Comparison of ENCODE assay signal across 8 cellular contexts in the genomic region with DNA sequence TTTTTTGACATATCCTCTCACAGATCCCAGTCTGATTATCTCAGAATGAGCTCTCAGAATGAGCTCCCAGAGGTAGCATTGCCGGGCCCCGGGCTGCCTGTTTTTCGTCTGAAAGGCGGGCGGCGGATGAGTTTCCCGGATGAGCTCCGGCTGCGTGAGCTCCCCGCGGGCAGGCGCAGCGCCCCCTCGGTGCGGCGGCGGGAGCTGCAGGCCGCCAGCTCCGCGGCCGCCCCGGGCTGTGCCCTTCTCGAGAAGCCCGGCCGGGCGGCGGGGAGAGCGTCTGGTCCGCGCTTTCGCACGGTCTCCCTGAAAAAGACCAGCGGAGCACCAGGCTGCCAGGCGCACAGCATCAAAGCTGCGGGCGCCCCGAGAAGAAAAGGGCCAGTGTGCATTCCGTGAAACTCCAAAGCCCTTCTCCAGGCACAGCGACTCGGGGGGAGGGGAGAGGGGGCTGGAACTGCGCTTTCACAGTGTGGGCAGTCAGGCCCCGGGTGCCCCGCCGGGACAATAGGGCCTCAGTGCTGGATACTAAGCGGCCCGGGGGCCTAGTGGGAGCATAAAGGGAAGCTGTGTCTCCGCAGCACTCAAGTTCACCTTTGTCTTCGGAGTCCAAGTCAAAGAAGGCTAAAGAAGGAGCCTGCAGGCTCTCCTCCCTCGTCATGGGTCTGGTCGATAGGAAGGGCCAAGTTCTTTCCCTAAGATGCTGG. TPM values are rescaled to one million over a fixed set of nuclear protein-coding genes. Genes with fewer than 3 reads are reported as not detected.
DNase-seq lines count a peak whose midpoint lies in the region; ATAC-seq and TF ChIP-seq lines count a peak whose summit lies in the region.

No MANE protein-coding gene starts in this region.

- H4K20me1 ChIP-seq in neural cell (ENCODE audit: insufficient read depth), result no peaks in the 10 kb centered on the region

- H3K27ac ChIP-seq in neural cell (ENCODE audit: low read length), result peak overlapping the region; percentile 82

- H3K27ac Mint-ChIP-seq in stimulated activated naive CD8-positive, alpha-beta T cell treated with anti-CD3 and anti-CD28 coated beads, Interleukin-15, Interleukin-2, amounts not matched to agents 100 ng/mL and 50 ng/mL, for 24 hours, result no peak overlapping the region

- H3K9ac ChIP-seq in neural cell (ENCODE audit: low read length), result peak overlapping the region; percentile 81

- ATAC-seq in GM21576 (IDR thresholded peaks at IDR 0.05; ENCODE audit: unreplicated experiment), result peak; percentile 97

- no peaks in the 10 kb centered on the region for H3K27me3 ChIP-seq in neural cell (ENCODE audit: insufficient read depth, low read depth, low read length)

- no peaks in the 10 kb centered on the region for H3K79me2 ChIP-seq in neural cell (replicated peaks; ENCODE audit: insufficient read depth, low read length)

- no peaks in the 10 kb centered on the region for H3K9me3 Mint-ChIP-seq in stimulated activated naive CD8-positive, alpha-beta T cell treated with anti-CD3 and anti-CD28 coated beads, Interleukin-15, Interleukin-2, amounts not matched to agents 100 ng/mL and 50 ng/mL, for 24 hours

- TF ChIP-seq RAD21 in Ishikawa (IDR thresholded peaks at IDR 0.05; ENCODE audit: low read depth), result peak; percentile 47; the same call in 1 of the 2 replicates
- peak; percentile 70 for TF ChIP-seq RAD21 in neural cell (conservative IDR thresholded peaks at IDR 0.05)

- H3K9me2 ChIP-seq in neural cell (ENCODE audit: insufficient read depth, low read length), result no peaks in the 10 kb centered on the region

- no peaks in the 10 kb centered on the region for H3F3A ChIP-seq in neural cell (ENCODE audit: insufficient read depth, low read length, poor library complexity, severe bottlenecking)

- peak overlapping the region; percentile 88 for H2AFZ ChIP-seq in neural cell (ENCODE audit: low read depth, low read length)

- DNase-seq in DMS114 treated with DMSO at 0.1 percent for 48 hours (lab: John Stamatoyannopoulos, UW; ENCODE audit: unreplicated experiment) (peak; percentile 52), RPMI7951 (ENCODE audit: low read depth) (peak; percentile 85), fibroblast of the conjunctiva (ENCODE audit: low read depth) (peak; percentile 51)
- peak; percentile 58 for DNase-seq in activated T-helper 9 cell treated with anti-CD3 and anti-CD28 coated beads, Interleukin-2, amount 50 U/mL, for 16 hours (ENCODE audit: low read depth)

- H3K4me3 ChIP-seq in neural cell (ENCODE audit: low read length), result peak overlapping the region; percentile 68

- no peak for TF ChIP-seq EP300 in Ishikawa (IDR thresholded peaks at IDR 0.05; ENCODE audit: borderline replicate concordance)
- peak; percentile 53 for TF ChIP-seq EP300 in neural cell (conservative IDR thresholded peaks at IDR 0.05; ENCODE audit: poor library complexity, severe bottlenecking)

- no peaks in the 10 kb centered on the region for H3K36me3 ChIP-seq in neural cell (ENCODE audit: insufficient read depth, low read length)

- H3K36me3 Mint-ChIP-seq in stimulated activated naive CD8-positive, alpha-beta T cell treated with anti-CD3 and anti-CD28 coated beads, Interleukin-15, Interleukin-2, amounts not matched to agents 100 ng/mL and 50 ng/mL, for 24 hours (ENCODE audit: low read depth), result no peaks in the 10 kb centered on the region

- H3K4me2 ChIP-seq in neural cell (ENCODE audit: low read length), result peak overlapping the region; percentile 65

- no peaks in the 10 kb centered on the region for H3K9me3 ChIP-seq in neural cell (ENCODE audit: low read length)

- TF ChIP-seq CTCF in neural cell (IDR thresholded peaks at IDR 0.05; ENCODE audit: poor library complexity, severe bottlenecking), result peak; percentile 97

- H3K4me3 Mint-ChIP-seq in stimulated activated naive CD8-positive, alpha-beta T cell treated with anti-CD3 and anti-CD28 coated beads, Interleukin-15, Interleukin-2, amounts not matched to agents 100 ng/mL and 50 ng/mL, for 24 hours, result peak overlapping the region; percentile 54

- peaks cover 28% of the 10 kb centered on the region for H3K27me3 Mint-ChIP-seq in stimulated activated naive CD8-positive, alpha-beta T cell treated with anti-CD3 and anti-CD28 coated beads, Interleukin-15, Interleukin-2, amounts not matched to agents 100 ng/mL and 50 ng/mL, for 24 hours

- peaks cover 10% of the 10 kb centered on the region for H3K4me1 Mint-ChIP-seq in stimulated activated naive CD8-positive, alpha-beta T cell treated with anti-CD3 and anti-CD28 coated beads, Interleukin-15, Interleukin-2, amounts not matched to agents 100 ng/mL and 50 ng/mL, for 24 hours (ENCODE audit: low read depth)

TF ChIP-seq in Ishikawa, 13 proteins besides CTCF, POLR2A, EP300 and RAD21 (continues in another document):
- TF ChIP-seq, protein P1, sequence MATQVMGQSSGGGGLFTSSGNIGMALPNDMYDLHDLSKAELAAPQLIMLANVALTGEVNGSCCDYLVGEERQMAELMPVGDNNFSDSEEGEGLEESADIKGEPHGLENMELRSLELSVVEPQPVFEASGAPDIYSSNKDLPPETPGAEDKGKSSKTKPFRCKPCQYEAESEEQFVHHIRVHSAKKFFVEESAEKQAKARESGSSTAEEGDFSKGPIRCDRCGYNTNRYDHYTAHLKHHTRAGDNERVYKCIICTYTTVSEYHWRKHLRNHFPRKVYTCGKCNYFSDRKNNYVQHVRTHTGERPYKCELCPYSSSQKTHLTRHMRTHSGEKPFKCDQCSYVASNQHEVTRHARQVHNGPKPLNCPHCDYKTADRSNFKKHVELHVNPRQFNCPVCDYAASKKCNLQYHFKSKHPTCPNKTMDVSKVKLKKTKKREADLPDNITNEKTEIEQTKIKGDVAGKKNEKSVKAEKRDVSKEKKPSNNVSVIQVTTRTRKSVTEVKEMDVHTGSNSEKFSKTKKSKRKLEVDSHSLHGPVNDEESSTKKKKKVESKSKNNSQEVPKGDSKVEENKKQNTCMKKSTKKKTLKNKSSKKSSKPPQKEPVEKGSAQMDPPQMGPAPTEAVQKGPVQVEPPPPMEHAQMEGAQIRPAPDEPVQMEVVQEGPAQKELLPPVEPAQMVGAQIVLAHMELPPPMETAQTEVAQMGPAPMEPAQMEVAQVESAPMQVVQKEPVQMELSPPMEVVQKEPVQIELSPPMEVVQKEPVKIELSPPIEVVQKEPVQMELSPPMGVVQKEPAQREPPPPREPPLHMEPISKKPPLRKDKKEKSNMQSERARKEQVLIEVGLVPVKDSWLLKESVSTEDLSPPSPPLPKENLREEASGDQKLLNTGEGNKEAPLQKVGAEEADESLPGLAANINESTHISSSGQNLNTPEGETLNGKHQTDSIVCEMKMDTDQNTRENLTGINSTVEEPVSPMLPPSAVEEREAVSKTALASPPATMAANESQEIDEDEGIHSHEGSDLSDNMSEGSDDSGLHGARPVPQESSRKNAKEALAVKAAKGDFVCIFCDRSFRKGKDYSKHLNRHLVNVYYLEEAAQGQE (IDR thresholded peaks at IDR 0.05; ENCODE audit: low read depth), result no peak
- no peak for TF ChIP-seq TCF12 (IDR thresholded peaks at IDR 0.05; ENCODE audit: low read depth)
- TF ChIP-seq NFIC (IDR thresholded peaks at IDR 0.05), result no peak
- TF ChIP-seq ZBTB7A (IDR thresholded peaks at IDR 0.05; ENCODE audit: low read depth), result no peak
- no peak for TF ChIP-seq CREB1 (IDR thresholded peaks at IDR 0.05; ENCODE audit: low read depth)
- TF ChIP-seq TEAD4 (IDR thresholded peaks at IDR 0.05), result no peak
- TF ChIP-seq, protein P2, sequence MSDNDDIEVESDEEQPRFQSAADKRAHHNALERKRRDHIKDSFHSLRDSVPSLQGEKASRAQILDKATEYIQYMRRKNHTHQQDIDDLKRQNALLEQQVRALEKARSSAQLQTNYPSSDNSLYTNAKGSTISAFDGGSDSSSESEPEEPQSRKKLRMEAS (IDR thresholded peaks at IDR 0.05), result 0 out of 2 replicates have a peak, but pooled peaks have one; percentile 14
- no peak for TF ChIP-seq CEBPB (IDR thresholded peaks at IDR 0.05)

TF ChIP-seq in neural cell, 6 proteins besides CTCF, POLR2A, EP300 and RAD21:
- TF ChIP-seq, protein P1 (IDR thresholded peaks at IDR 0.05; ENCODE audit: borderline replicate concordance), result peak; percentile 30
- TF ChIP-seq POLR2AphosphoS5 (IDR thresholded peaks at IDR 0.05) (peak; percentile 73), TAF1 (IDR thresholded peaks at IDR 0.05; ENCODE audit: low read depth) (peak; percentile 74), SMC3 (conservative IDR thresholded peaks at IDR 0.05; ENCODE audit: poor library complexity) (peak; percentile 74), EZH2 (IDR thresholded peaks at IDR 0.05; ENCODE audit: borderline replicate concordance, insufficient read depth, low read length, poor library complexity, severe bottlenecking) (no peak), MXI1 (conservative IDR thresholded peaks at IDR 0.05; ENCODE audit: poor library complexity, severe bottlenecking) (peak; percentile 46)

RNA-seq across cellular contexts. Expression of a gene that starts 12.1 kb away (rescaled TPM):
- 1.2 and 1.9 TPM in 2 replicates for total RNA-seq in RPMI7951 (2014; rRNA removed; shearing (Covaris generic))
- polyA plus RNA-seq in neural cell, result 4.5 and 5.0 TPM in 2 replicates
- 8.8 and 10.7 TPM in 2 replicates for polyA minus RNA-seq in neural cell

Comparison
In these comparisons a context has a peak if more than half of its experiments do, and no peak if none do; other contexts are left out.
1. Peak in every context shown above with its lines: DNase-seq, ATAC-seq, H3K4me3 ChIP-seq and H3K27ac ChIP-seq.